Comparison of ENCODE assay signal across 1 cellular context in the genomic region with DNA sequence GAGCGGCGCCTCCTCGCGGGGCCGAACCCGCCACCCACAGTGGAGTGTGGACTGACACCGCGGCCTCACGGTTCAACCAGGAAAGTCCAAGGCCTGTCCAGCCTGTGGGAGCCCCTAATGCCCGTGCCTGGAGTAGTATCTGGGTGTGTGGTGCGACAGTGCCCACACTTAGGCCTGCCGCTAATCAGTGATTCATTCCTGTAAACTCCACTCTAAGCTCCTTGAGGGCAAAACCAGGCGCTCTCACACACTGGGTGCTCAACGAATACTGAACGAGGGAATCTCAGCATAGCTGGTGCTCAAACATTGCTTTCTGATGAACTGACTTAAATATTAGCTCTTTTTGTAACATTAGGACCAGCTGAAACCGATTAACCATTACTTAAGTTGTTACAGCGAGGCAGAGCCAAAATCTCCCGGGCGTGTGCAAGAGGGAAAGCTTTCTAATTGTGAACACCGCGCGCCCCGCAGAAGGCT.
A peak's percentile ranks its signal among the peaks of the same experiment; 100 is the strongest.
TF ChIP-seq lines count a peak whose summit lies in the region.

No MANE protein-coding gene starts in this region.

TF ChIP-seq in K562, 482 proteins besides CTCF, POLR2A, EP300 and RAD21:
- TF ChIP-seq GATA2 (CRISPR knock-in tag; IDR thresholded peaks at IDR 0.05) (no peak), MAX (CRISPR knock-in tag; IDR thresholded peaks at IDR 0.05) (peak; percentile 18; the same call in 1 of the 2 replicates), FOXA3 (CRISPR knock-in tag; conservative IDR thresholded peaks at IDR 0.05 in 1 of 2, IDR thresholded peaks at IDR 0.05 in 1 of 2) (0 out of 4 replicates have a peak, but pooled peaks of 1 of the 2 experiments have one; percentile 28), ZBTB33 (CRISPR knock-in tag; IDR thresholded peaks at IDR 0.05) (peak; percentile 75), ZFX (CRISPR knock-in tag; IDR thresholded peaks at IDR 0.05) (0 out of 2 replicates have a peak, but pooled peaks have one; percentile 11)
- TF ChIP-seq, protein P1, sequence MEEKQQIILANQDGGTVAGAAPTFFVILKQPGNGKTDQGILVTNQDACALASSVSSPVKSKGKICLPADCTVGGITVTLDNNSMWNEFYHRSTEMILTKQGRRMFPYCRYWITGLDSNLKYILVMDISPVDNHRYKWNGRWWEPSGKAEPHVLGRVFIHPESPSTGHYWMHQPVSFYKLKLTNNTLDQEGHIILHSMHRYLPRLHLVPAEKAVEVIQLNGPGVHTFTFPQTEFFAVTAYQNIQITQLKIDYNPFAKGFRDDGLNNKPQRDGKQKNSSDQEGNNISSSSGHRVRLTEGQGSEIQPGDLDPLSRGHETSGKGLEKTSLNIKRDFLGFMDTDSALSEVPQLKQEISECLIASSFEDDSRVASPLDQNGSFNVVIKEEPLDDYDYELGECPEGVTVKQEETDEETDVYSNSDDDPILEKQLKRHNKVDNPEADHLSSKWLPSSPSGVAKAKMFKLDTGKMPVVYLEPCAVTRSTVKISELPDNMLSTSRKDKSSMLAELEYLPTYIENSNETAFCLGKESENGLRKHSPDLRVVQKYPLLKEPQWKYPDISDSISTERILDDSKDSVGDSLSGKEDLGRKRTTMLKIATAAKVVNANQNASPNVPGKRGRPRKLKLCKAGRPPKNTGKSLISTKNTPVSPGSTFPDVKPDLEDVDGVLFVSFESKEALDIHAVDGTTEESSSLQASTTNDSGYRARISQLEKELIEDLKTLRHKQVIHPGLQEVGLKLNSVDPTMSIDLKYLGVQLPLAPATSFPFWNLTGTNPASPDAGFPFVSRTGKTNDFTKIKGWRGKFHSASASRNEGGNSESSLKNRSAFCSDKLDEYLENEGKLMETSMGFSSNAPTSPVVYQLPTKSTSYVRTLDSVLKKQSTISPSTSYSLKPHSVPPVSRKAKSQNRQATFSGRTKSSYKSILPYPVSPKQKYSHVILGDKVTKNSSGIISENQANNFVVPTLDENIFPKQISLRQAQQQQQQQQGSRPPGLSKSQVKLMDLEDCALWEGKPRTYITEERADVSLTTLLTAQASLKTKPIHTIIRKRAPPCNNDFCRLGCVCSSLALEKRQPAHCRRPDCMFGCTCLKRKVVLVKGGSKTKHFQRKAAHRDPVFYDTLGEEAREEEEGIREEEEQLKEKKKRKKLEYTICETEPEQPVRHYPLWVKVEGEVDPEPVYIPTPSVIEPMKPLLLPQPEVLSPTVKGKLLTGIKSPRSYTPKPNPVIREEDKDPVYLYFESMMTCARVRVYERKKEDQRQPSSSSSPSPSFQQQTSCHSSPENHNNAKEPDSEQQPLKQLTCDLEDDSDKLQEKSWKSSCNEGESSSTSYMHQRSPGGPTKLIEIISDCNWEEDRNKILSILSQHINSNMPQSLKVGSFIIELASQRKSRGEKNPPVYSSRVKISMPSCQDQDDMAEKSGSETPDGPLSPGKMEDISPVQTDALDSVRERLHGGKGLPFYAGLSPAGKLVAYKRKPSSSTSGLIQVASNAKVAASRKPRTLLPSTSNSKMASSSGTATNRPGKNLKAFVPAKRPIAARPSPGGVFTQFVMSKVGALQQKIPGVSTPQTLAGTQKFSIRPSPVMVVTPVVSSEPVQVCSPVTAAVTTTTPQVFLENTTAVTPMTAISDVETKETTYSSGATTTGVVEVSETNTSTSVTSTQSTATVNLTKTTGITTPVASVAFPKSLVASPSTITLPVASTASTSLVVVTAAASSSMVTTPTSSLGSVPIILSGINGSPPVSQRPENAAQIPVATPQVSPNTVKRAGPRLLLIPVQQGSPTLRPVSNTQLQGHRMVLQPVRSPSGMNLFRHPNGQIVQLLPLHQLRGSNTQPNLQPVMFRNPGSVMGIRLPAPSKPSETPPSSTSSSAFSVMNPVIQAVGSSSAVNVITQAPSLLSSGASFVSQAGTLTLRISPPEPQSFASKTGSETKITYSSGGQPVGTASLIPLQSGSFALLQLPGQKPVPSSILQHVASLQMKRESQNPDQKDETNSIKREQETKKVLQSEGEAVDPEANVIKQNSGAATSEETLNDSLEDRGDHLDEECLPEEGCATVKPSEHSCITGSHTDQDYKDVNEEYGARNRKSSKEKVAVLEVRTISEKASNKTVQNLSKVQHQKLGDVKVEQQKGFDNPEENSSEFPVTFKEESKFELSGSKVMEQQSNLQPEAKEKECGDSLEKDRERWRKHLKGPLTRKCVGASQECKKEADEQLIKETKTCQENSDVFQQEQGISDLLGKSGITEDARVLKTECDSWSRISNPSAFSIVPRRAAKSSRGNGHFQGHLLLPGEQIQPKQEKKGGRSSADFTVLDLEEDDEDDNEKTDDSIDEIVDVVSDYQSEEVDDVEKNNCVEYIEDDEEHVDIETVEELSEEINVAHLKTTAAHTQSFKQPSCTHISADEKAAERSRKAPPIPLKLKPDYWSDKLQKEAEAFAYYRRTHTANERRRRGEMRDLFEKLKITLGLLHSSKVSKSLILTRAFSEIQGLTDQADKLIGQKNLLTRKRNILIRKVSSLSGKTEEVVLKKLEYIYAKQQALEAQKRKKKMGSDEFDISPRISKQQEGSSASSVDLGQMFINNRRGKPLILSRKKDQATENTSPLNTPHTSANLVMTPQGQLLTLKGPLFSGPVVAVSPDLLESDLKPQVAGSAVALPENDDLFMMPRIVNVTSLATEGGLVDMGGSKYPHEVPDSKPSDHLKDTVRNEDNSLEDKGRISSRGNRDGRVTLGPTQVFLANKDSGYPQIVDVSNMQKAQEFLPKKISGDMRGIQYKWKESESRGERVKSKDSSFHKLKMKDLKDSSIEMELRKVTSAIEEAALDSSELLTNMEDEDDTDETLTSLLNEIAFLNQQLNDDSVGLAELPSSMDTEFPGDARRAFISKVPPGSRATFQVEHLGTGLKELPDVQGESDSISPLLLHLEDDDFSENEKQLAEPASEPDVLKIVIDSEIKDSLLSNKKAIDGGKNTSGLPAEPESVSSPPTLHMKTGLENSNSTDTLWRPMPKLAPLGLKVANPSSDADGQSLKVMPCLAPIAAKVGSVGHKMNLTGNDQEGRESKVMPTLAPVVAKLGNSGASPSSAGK (IDR thresholded peaks at IDR 0.05): peak; percentile 52
TF ChIP-seq in K562: peak in this region for 5.
